In the genomic region with DNA sequence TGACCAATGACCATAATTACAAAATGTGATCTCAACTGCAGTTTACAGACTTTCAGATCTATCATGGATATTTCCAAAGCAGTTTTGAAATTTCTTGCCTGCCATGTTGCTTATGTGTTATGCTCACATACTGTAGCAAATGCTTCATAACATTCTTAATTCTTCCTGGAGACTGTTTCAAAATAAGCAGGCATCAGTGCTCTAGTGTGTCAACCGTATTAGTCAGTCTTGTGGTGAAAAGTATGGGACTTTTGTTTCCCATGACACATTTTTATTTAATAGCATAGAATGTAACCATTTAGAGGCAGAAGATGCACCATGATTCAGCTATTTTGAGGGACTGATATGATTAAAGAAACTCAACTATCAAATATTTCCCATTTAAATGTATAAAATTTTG, we compare ENCODE assay signal across 12 cellular contexts. TPM values are rescaled to one million over a fixed set of nuclear protein-coding genes. Genes with fewer than 3 reads are reported as not detected.
A peak's percentile ranks its signal among the peaks of the same experiment; 100 is the strongest.
DNase-seq lines count a peak whose midpoint lies in the region; ATAC-seq and TF ChIP-seq lines count a peak whose summit lies in the region.
"Had no signal": no experiment of that assay in that cellular context is flagged by ENCODE, and none has a peak within 500 bp of the region (broad histone marks: within the 10 kb centered on the region; RNA-seq: fewer than 3 reads in every experiment).

No MANE protein-coding gene starts in this region.

- no peaks in the 10 kb centered on the region for H3K9me3 Mint-ChIP-seq in activated naive CD4-positive, alpha-beta T cell treated with anti-CD3 and anti-CD28 coated beads for 36 hours
- H3K9me3 Mint-ChIP-seq: activated CD4-positive, alpha-beta memory T cell treated with anti-CD3 and anti-CD28 coated beads, Interleukin-2, amount 10 ng/mL, durations not matched to agents 7 days and 5 days had no signal

- DNase-seq in GM04504 (ENCODE audit: low read depth) = peak; percentile 86
- peak; percentile 65 for DNase-seq in RKO (ENCODE audit: low spot score)
- DNase-seq in epithelial cell of prostate (ENCODE audit: low read depth, low spot score) = peak; percentile 77
- DNase-seq in psoas muscle = no peak
- DNase-seq in activated naive CD4-positive, alpha-beta T cell treated with anti-CD3 and anti-CD28 coated beads for 36 hours = no peak
- DNase-seq in GM10266 (ENCODE audit: extremely low spot score) = no peak
- DNase-seq in SW480 (ENCODE audit: low spot score) = no peak
- no peak for DNase-seq in stimulated activated CD4-positive, alpha-beta T cell treated with anti-CD3 and anti-CD28 coated beads, Interleukin-4, amount 100 ng/mL, for 24 hours
- DNase-seq: activated CD4-positive, alpha-beta memory T cell treated with anti-CD3 and anti-CD28 coated beads, Interleukin-2, amount 10 ng/mL, durations not matched to agents 7 days and 5 days; ovary; SHP77 had no signal

- H3K36me3 Mint-ChIP-seq in activated naive CD4-positive, alpha-beta T cell treated with anti-CD3 and anti-CD28 coated beads for 36 hours (ENCODE audit: low read depth) = no peaks in the 10 kb centered on the region

- intact Hi-C loops in psoas muscle (cut with DNase I) = loop anchor here in 1 of 2 donors (5.0 kb wide), 1 partner anchor 41 kb away; a partner anchor contains a TSS
- intact Hi-C loops in activated naive CD4-positive, alpha-beta T cell treated with anti-CD3 and anti-CD28 coated beads for 36 hours (cut with micrococcal nuclease) = no loop called here

- WGBS in psoas muscle, 3 donors = 18 to 25% (median 21%) methylated on average over 1 of the region's 1 CpG

- H3K27me3 Mint-ChIP-seq in activated naive CD4-positive, alpha-beta T cell treated with anti-CD3 and anti-CD28 coated beads for 36 hours (ENCODE audit: low read depth) = peaks cover 44% of the 10 kb centered on the region

- no peak for TF ChIP-seq CTCF in psoas muscle (IDR thresholded peaks at IDR 0.05)
- TF ChIP-seq CTCF in GM10266 (IDR thresholded peaks at IDR 0.05; ENCODE audit: control insufficient read depth, insufficient read depth, low read depth, missing control alignments) = no peak

- no peak overlapping the region for H3K4me3 Mint-ChIP-seq in activated naive CD4-positive, alpha-beta T cell treated with anti-CD3 and anti-CD28 coated beads for 36 hours
- H3K4me3 Mint-ChIP-seq: activated CD4-positive, alpha-beta memory T cell treated with anti-CD3 and anti-CD28 coated beads, Interleukin-2, amount 10 ng/mL, durations not matched to agents 7 days and 5 days had no signal

- H3K27ac ChIP-seq in epithelial cell of prostate (peak overlapping the region; percentile 82), psoas muscle (peak overlapping the region; percentile 99)
- H3K27ac ChIP-seq: ovary had no signal

- no peaks in the 10 kb centered on the region for H3K36me3 ChIP-seq in psoas muscle (ENCODE audit: insufficient read depth in 1 of 2, low read depth in 1 of 2)
- H3K36me3 ChIP-seq: ovary had no signal

- H3K4me3 ChIP-seq in psoas muscle = peak overlapping the region; percentile 87
- H3K4me3 ChIP-seq: ovary had no signal

- no peaks in the 10 kb centered on the region for H3K27me3 ChIP-seq in psoas muscle (ENCODE audit: insufficient read depth in 3 of 3, low read length in 2 of 3)
- H3K27me3 ChIP-seq: ovary had no signal

- H3K4me1 ChIP-seq in psoas muscle = peaks cover 20% of the 10 kb centered on the region

- H3K9me3 ChIP-seq in psoas muscle = no peaks in the 10 kb centered on the region
- H3K9me3 ChIP-seq: ovary had no signal

- H3K4me1 Mint-ChIP-seq in activated naive CD4-positive, alpha-beta T cell treated with anti-CD3 and anti-CD28 coated beads for 36 hours (ENCODE audit: low read depth) = no peaks in the 10 kb centered on the region

- ATAC-seq in psoas muscle = peak; percentile 52 to 75 (median 60)

- CTCF ChIA-PET in activated naive CD4-positive, alpha-beta T cell treated with anti-CD3 and anti-CD28 coated beads for 36 hours (lab: Charles Lee) = no interaction called here

- H3K27ac Mint-ChIP-seq in activated naive CD4-positive, alpha-beta T cell treated with anti-CD3 and anti-CD28 coated beads for 36 hours = no peak overlapping the region
- H3K27ac Mint-ChIP-seq: activated CD4-positive, alpha-beta memory T cell treated with anti-CD3 and anti-CD28 coated beads, Interleukin-2, amount 10 ng/mL, durations not matched to agents 7 days and 5 days had no signal

RNA-seq across cellular contexts. Expression of gene POPDC3, which starts 1.7 kb away (rescaled TPM):
- 100 to 1,000 TPM in 2 of 4 donors, 10 to 100 TPM in 2; 80.1 to 170 (median 103) TPM for total RNA-seq in psoas muscle
- polyA plus RNA-seq in psoas muscle = 100 to 1,000 TPM; 108 to 271 (median 132) TPM
- not detected for total RNA-seq in activated naive CD4-positive, alpha-beta T cell treated with anti-CD3 and anti-CD28 coated beads for 36 hours
- total RNA-seq: activated CD4-positive, alpha-beta memory T cell treated with anti-CD3 and anti-CD28 coated beads, Interleukin-2, amount 10 ng/mL, durations not matched to agents 7 days and 5 days; HT-29 had no signal

Comparison
In these comparisons a context has a peak if more than half of its experiments do, and no peak if none do; other contexts are left out.
1. DNase-seq: peak in GM04504 (single experiment), RKO (single experiment) and epithelial cell of prostate (single experiment); none in psoas muscle (0 of 2), activated naive CD4-positive, alpha-beta T cell treated with anti-CD3 and anti-CD28 coated beads for 36 hours (single experiment), GM10266 (single experiment), SW480 (single experiment) and stimulated activated CD4-positive, alpha-beta T cell treated with anti-CD3 and anti-CD28 coated beads, Interleukin-4, amount 100 ng/mL, for 24 hours (single experiment).
2. RNA of gene POPDC3, which starts 1.7 kb away (total RNA-seq): 80.1 to 170 TPM in psoas muscle; not detected in activated naive CD4-positive, alpha-beta T cell treated with anti-CD3 and anti-CD28 coated beads for 36 hours; every median in the first group is over 10 times any median in the second.